Comparison of ENCODE assay signal across 11 cellular contexts in the genomic region with DNA sequence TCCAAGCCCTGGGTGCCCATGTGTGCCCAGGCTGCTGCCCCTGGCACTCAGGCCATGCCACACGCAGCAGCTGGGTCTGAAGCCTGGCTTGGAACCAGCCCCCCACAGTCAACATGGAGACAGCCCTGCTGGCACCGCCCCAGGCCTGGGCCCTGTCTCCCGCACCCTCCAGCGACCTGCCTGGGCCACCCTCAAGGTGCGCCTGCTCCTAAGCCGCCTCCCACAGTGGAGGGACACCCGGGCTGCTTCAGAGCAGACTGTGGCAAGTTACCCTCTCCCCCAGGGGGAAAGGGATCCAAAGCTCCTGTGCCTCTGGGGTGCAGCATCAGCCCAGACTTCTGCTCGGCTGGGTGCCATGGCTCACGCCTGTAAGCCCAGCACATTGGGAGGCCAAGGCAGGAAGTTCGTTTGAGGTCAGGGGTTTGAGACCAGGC. TPM values are rescaled to one million over a fixed set of nuclear protein-coding genes. Genes with fewer than 3 reads are reported as not detected.
A peak's percentile ranks its signal among the peaks of the same experiment; 100 is the strongest.
DNase-seq lines count a peak whose midpoint lies in the region; ATAC-seq and TF ChIP-seq lines count a peak whose summit lies in the region.
"Had no signal": no experiment of that assay in that cellular context is flagged by ENCODE, and none has a peak within 500 bp of the region (broad histone marks: within the 10 kb centered on the region; RNA-seq: fewer than 3 reads in every experiment).

No MANE protein-coding gene starts in this region.

- no peaks in the 10 kb centered on the region for H3K27me3 ChIP-seq in CD8-positive, alpha-beta T cell (ENCODE audit: insufficient read depth, low read length)
- no peaks in the 10 kb centered on the region for H3K27me3 ChIP-seq in skeletal muscle tissue (ENCODE audit: control insufficient read depth in 3 of 3, insufficient read depth in 3 of 3, low read length in 3 of 3)
- H3K27me3 ChIP-seq: left lung had no signal

- POLR2A ChIA-PET in CD8-positive, alpha-beta T cell (lab: Charles Lee), result interaction anchor here (1.0 to 1.1 kb wide), 3 partner anchors 9 to 83 kb away, joined by 3 to 4 read pairs (median 3); partner anchors contain the start of gene UBA52
- POLR2A ChIA-PET in activated CD4-positive, alpha-beta memory T cell treated with anti-CD3 and anti-CD28 coated beads for 36 hours (lab: Charles Lee), result interaction anchor here (1.2 to 2.7 kb wide), 5 partner anchors 9 to 83 kb away, joined by 3 to 10 read pairs (median 4); partner anchors contain the start of gene REX1BD

- H3K27ac ChIP-seq in CD8-positive, alpha-beta T cell (ENCODE audit: low read depth, low read length), result peak overlapping the region; percentile 34
- peak overlapping the region; percentile 80 for H3K27ac ChIP-seq in skeletal muscle tissue (ENCODE audit: low read depth, low read length)

- no peaks in the 10 kb centered on the region for H3K9me3 ChIP-seq in CD8-positive, alpha-beta T cell (ENCODE audit: low read length)
- H3K9me3 ChIP-seq in skeletal muscle tissue (ENCODE audit: control insufficient read depth in 3 of 3, low read length in 3 of 3), result no peaks in the 10 kb centered on the region
- H3K9me3 ChIP-seq: left lung had no signal

- no peak for DNase-seq in CD8-positive, alpha-beta T cell
- DNase-seq in activated CD4-positive, alpha-beta memory T cell treated with anti-CD3 and anti-CD28 coated beads for 36 hours, result peak; percentile 27
- peak; percentile 74 for DNase-seq in Right ventricle myocardium superior
- no peak for DNase-seq in mesenteric fat pad (ENCODE audit: low spot score)
- DNase-seq in putamen (ENCODE audit: low spot score), result no peak
- DNase-seq: activated T-cell treated with anti-CD3 and anti-CD28 coated beads, Interleukin-2, amount 50 U/mL, for 48 hours; left lung had no signal

- no peaks in the 10 kb centered on the region for H3K36me3 ChIP-seq in CD8-positive, alpha-beta T cell (ENCODE audit: insufficient read depth, low read length)
- no peaks in the 10 kb centered on the region for H3K36me3 ChIP-seq in skeletal muscle tissue (ENCODE audit: control insufficient read depth in 3 of 3, insufficient read depth in 3 of 3, low read length in 3 of 3)
- H3K36me3 ChIP-seq: left lung had no signal

- CTCF ChIA-PET in CD8-positive, alpha-beta T cell (lab: Charles Lee), result interaction anchor here (0.7 to 6.9 kb wide), 7 partner anchors 9 to 55 kb away, joined by 3 to 56 read pairs (median 7); partner anchors contain the start of gene ELL
- CTCF ChIA-PET in activated CD4-positive, alpha-beta memory T cell treated with anti-CD3 and anti-CD28 coated beads for 36 hours (lab: Charles Lee), result interaction anchor here (1.1 to 11.1 kb wide), 8 partner anchors 10 to 393 kb away, joined by 3 to 91 read pairs (median 6); partner anchors contain the start of genes ELL and UBA52

- H3K9me3 Mint-ChIP-seq in CD8-positive, alpha-beta T cell, result no peaks in the 10 kb centered on the region
- H3K9me3 Mint-ChIP-seq in activated CD4-positive, alpha-beta memory T cell treated with anti-CD3 and anti-CD28 coated beads for 36 hours, result no peaks in the 10 kb centered on the region

- peak; percentile 24 for ATAC-seq in CD8-positive, alpha-beta T cell
- ATAC-seq in Right ventricle myocardium superior (ENCODE audit: poor library complexity) (peak; percentile 0), GM18519 (IDR thresholded peaks at IDR 0.05; ENCODE audit: low FRiP score, unreplicated experiment) (no peak), HG03342 (IDR thresholded peaks at IDR 0.05; ENCODE audit: unreplicated experiment) (no peak)
- ATAC-seq: Panc1 had no signal

- H3K4me1 Mint-ChIP-seq in CD8-positive, alpha-beta T cell (ENCODE audit: low read depth), result peaks cover 84% of the 10 kb centered on the region
- H3K4me1 Mint-ChIP-seq in activated CD4-positive, alpha-beta memory T cell treated with anti-CD3 and anti-CD28 coated beads for 36 hours (ENCODE audit: low read depth), result peaks cover 81% of the 10 kb centered on the region

- peak overlapping the region; percentile 89 for H3K27ac Mint-ChIP-seq in CD8-positive, alpha-beta T cell
- peak overlapping the region; percentile 83 for H3K27ac Mint-ChIP-seq in activated CD4-positive, alpha-beta memory T cell treated with anti-CD3 and anti-CD28 coated beads for 36 hours

- TF ChIP-seq CTCF in CD8-positive, alpha-beta T cell (IDR thresholded peaks at IDR 0.05), result no peak

- peak overlapping the region; percentile 11 to 79 (median 44) for H3K9ac ChIP-seq in skeletal muscle tissue (ENCODE audit: low read depth in 1 of 3, low read length in 3 of 3)

- H3K4me3 Mint-ChIP-seq in CD8-positive, alpha-beta T cell, result no peak overlapping the region
- H3K4me3 Mint-ChIP-seq in activated CD4-positive, alpha-beta memory T cell treated with anti-CD3 and anti-CD28 coated beads for 36 hours, result no peak overlapping the region

- intact Hi-C loops in CD8-positive, alpha-beta T cell (cut with DNase I, micrococcal nuclease), result no loop called here
- intact Hi-C loops in activated CD4-positive, alpha-beta memory T cell treated with anti-CD3 and anti-CD28 coated beads for 36 hours (cut with micrococcal nuclease), result loop anchor here (2.0 kb wide), 1 partner anchor 15 kb away; no protein-coding TSS in a partner anchor
- intact Hi-C loops in Right ventricle myocardium superior (cut with DNase I), result loop anchor here (5.0 kb wide), 1 partner anchor 39 kb away; no protein-coding TSS in a partner anchor

- H3K36me3 Mint-ChIP-seq in CD8-positive, alpha-beta T cell, result peaks cover 2% of the 10 kb centered on the region
- no peaks in the 10 kb centered on the region for H3K36me3 Mint-ChIP-seq in activated CD4-positive, alpha-beta memory T cell treated with anti-CD3 and anti-CD28 coated beads for 36 hours

- peaks cover 88% of the 10 kb centered on the region for H3K4me1 ChIP-seq in CD8-positive, alpha-beta T cell (ENCODE audit: insufficient read depth, low read length)
- H3K4me1 ChIP-seq in skeletal muscle tissue (ENCODE audit: control insufficient read depth in 3 of 3, insufficient read depth in 3 of 3, low read length in 3 of 3), result peaks cover 93 to 96% (median 95%) of the 10 kb centered on the region in 3 donors

- no peaks in the 10 kb centered on the region for H3K27me3 Mint-ChIP-seq in CD8-positive, alpha-beta T cell (ENCODE audit: low read depth)
- no peaks in the 10 kb centered on the region for H3K27me3 Mint-ChIP-seq in activated CD4-positive, alpha-beta memory T cell treated with anti-CD3 and anti-CD28 coated beads for 36 hours

- no peak overlapping the region for H3K4me3 ChIP-seq in CD8-positive, alpha-beta T cell (ENCODE audit: low read depth, low read length)
- H3K4me3 ChIP-seq in skeletal muscle tissue (ENCODE audit: low read length in 3 of 3), result peak overlapping the region in 2 of 3 donors; percentile 4 to 54
- H3K4me3 ChIP-seq: left lung had no signal

RNA-seq across cellular contexts. Expression of gene ELL, which starts 15.8 kb away (rescaled TPM):
- total RNA-seq in CD8-positive, alpha-beta T cell, result 10 to 100 TPM; 73.4 to 75.2 TPM
- total RNA-seq in activated CD4-positive, alpha-beta memory T cell treated with anti-CD3 and anti-CD28 coated beads for 36 hours, result 10 to 100 TPM; 24.7 to 29.7 TPM
- total RNA-seq in Right ventricle myocardium superior, result 7.5 TPM
- 24.5 TPM for total RNA-seq in skeletal muscle tissue
- 38.4 TPM for total RNA-seq in mesenteric fat pad

RNA-seq across cellular contexts. Expression of gene FKBP8, which starts 37.3 kb away (rescaled TPM):
- total RNA-seq in CD8-positive, alpha-beta T cell, result 100 to 1,000 TPM; 155 to 158 TPM
- 100 to 1,000 TPM; 232 to 236 TPM for total RNA-seq in activated CD4-positive, alpha-beta memory T cell treated with anti-CD3 and anti-CD28 coated beads for 36 hours
- 182 TPM for total RNA-seq in Right ventricle myocardium superior
- total RNA-seq in skeletal muscle tissue, result 116 TPM
- total RNA-seq in mesenteric fat pad, result 176 TPM

RNA-seq across cellular contexts. Expression of gene KXD1, which starts 51.6 kb away (rescaled TPM):
- 10 to 100 TPM; 64.1 to 76.1 TPM for total RNA-seq in CD8-positive, alpha-beta T cell
- 100 to 1,000 TPM; 112 to 114 TPM for total RNA-seq in activated CD4-positive, alpha-beta memory T cell treated with anti-CD3 and anti-CD28 coated beads for 36 hours
- total RNA-seq in Right ventricle myocardium superior (44.4 TPM), skeletal muscle tissue (36.0 TPM), mesenteric fat pad (90.9 TPM)

Comparison
In these comparisons a context has a peak if more than half of its experiments do, and no peak if none do; other contexts are left out.
1. ATAC-seq: peak in CD8-positive, alpha-beta T cell (single experiment) and Right ventricle myocardium superior (single experiment); none in GM18519 (single experiment) and HG03342 (single experiment).
2. DNase-seq: peak in activated CD4-positive, alpha-beta memory T cell treated with anti-CD3 and anti-CD28 coated beads for 36 hours (single experiment) and Right ventricle myocardium superior (single experiment); none in CD8-positive, alpha-beta T cell (0 of 7), mesenteric fat pad (single experiment) and putamen (single experiment).
3. intact Hi-C loops: an anchor here in activated CD4-positive, alpha-beta memory T cell treated with anti-CD3 and anti-CD28 coated beads for 36 hours (2.0 kb wide) and Right ventricle myocardium superior (5.0 kb wide); none called in CD8-positive, alpha-beta T cell.